34 cellular contexts compared by ENCODE assay signal in the genomic region with DNA sequence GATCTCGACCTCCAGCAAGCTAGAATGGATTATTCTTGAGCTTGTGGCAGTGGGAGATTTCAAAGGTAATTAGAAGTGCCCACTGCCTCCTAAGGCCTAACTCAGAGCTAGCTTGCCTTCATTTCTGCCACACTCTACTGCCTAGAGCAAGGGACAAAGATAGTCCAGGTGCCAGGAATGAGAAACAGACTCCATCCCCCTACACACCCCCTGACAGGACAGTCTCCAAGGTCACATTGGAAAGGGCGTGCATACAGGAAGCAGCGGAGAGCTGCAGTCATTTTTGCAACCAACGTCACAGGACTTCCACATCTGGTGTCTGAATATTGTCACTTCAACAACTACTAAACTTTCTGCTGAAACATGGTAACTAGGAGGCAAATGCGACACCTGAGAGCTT.
"Had no signal": no experiment of that assay in that cellular context is flagged by ENCODE, and none has a peak within 500 bp of the region (broad histone marks: within the 10 kb centered on the region; RNA-seq: fewer than 3 reads in every experiment).

No MANE protein-coding gene starts in this region.

- ATAC-seq: activated CD8-positive, alpha-beta T cell treated with anti-CD3 and anti-CD28 coated beads for 36 hours; activated naive CD4-positive, alpha-beta T cell treated with anti-CD3 and anti-CD28 coated beads, Interleukin-2, amount 50 U/mL, for 72 hours; activated T-cell treated with anti-CD3 and anti-CD28 coated beads, Interleukin-2, amount 50 U/mL, for 4 hours; activated T-cell treated with anti-CD3 and anti-CD28 coated beads, Interleukin-2, amount 50 U/mL, for 72 hours; activated T-helper 17 cell treated with anti-CD3 and anti-CD28 coated beads, Interleukin-2, amount 50 U/mL, for 72 hours; body of pancreas had no signal

- H3K9me3 Mint-ChIP-seq: activated CD4-positive, alpha-beta memory T cell treated with anti-CD3 and anti-CD28 coated beads for 36 hours; activated CD4-positive, alpha-beta T cell treated with anti-CD3 and anti-CD28 coated beads, Interleukin-2, amount 10 ng/mL, durations not matched to agents 24 days and 14 days; activated CD8-positive, alpha-beta T cell treated with anti-CD3 and anti-CD28 coated beads for 36 hours; activated naive CD4-positive, alpha-beta T cell treated with anti-CD3 and anti-CD28 coated beads for 36 hours; activated naive CD4-positive, alpha-beta T cell treated with anti-CD3 and anti-CD28 coated beads, Interleukin-2, amount 50 U/mL, for 72 hours; activated naive CD8-positive, alpha-beta T cell treated with anti-CD3 and anti-CD28 coated beads for 36 hours; activated T-helper 1 cell treated with anti-CD3 and anti-CD28 coated beads, Interleukin-12 subunit alpha, Interleukin-12 subunit beta, Interleukin-2, Interleukin-4 antibody, amounts not matched to agents 30 ng/mL and 10 ng/mL and 1 ng/mL, durations not matched to agents 14 hours and 24 hours and 36 hours; activated T-helper 17 cell treated with anti-CD3 and anti-CD28 coated beads, Interleukin-2, amount 50 U/mL, for 72 hours; T-helper 1 cell treated with Interleukin-12 subunit alpha and Interleukin-12 subunit beta and Interleukin-4 antibody, amounts not matched to agents 30 μg/mL and 1 μg/mL, for 36 hours; T-helper 2 cell treated with Interferon-gamma antibody and Interleukin-4, amounts not matched to agents 5 μg/mL and 100 μg/mL, for 36 hours had no signal

- H3K4me1 ChIP-seq: adrenal gland had no signal

- H3K27ac ChIP-seq: adrenal gland, body of pancreas, brain microvascular endothelial cell, VCaP had no signal

- H3K27me3 ChIP-seq: adrenal gland, body of pancreas, brain microvascular endothelial cell had no signal

- H3K36me3 Mint-ChIP-seq: activated CD4-positive, alpha-beta memory T cell treated with anti-CD3 and anti-CD28 coated beads for 36 hours; activated naive CD4-positive, alpha-beta T cell treated with anti-CD3 and anti-CD28 coated beads, Interleukin-2, amount 50 U/mL, for 72 hours; activated naive CD8-positive, alpha-beta T cell treated with anti-CD3 and anti-CD28 coated beads for 36 hours had no signal

- H3K36me3 ChIP-seq: adrenal gland, brain microvascular endothelial cell had no signal

- H3K9me3 ChIP-seq: adrenal gland, body of pancreas had no signal

- H3K27ac Mint-ChIP-seq: activated B cell treated with CpG ODN at 0.5 μM for 24 hours; activated CD4-positive, alpha-beta memory T cell treated with anti-CD3 and anti-CD28 coated beads for 36 hours; activated CD4-positive, alpha-beta T cell treated with anti-CD3 and anti-CD28 coated beads, Interleukin-2, amount 10 ng/mL, durations not matched to agents 24 days and 14 days; activated CD8-positive, alpha-beta T cell treated with anti-CD3 and anti-CD28 coated beads for 36 hours; activated naive CD4-positive, alpha-beta T cell treated with anti-CD3 and anti-CD28 coated beads for 36 hours; activated naive CD4-positive, alpha-beta T cell treated with anti-CD3 and anti-CD28 coated beads, Interleukin-2, amount 50 U/mL, for 72 hours; activated naive CD8-positive, alpha-beta T cell treated with anti-CD3 and anti-CD28 coated beads for 36 hours; activated T-cell treated with anti-CD3 and anti-CD28 coated beads, Interleukin-2, amount 50 U/mL, for 72 hours; activated T-helper 1 cell treated with anti-CD3 and anti-CD28 coated beads, Interleukin-12 subunit alpha, Interleukin-12 subunit beta, Interleukin-2, Interleukin-4 antibody, amounts not matched to agents 30 ng/mL and 10 ng/mL and 1 ng/mL, durations not matched to agents 14 hours and 24 hours and 36 hours; activated T-helper 17 cell treated with anti-CD3 and anti-CD28 coated beads, Interleukin-2, amount 50 U/mL, for 72 hours; T-helper 1 cell treated with Interleukin-12 subunit alpha and Interleukin-12 subunit beta and Interleukin-4 antibody, amounts not matched to agents 30 μg/mL and 1 μg/mL, for 36 hours; T-helper 2 cell treated with Interferon-gamma antibody and Interleukin-4, amounts not matched to agents 5 μg/mL and 100 μg/mL, for 36 hours had no signal

- H3K4me3 Mint-ChIP-seq: activated B cell treated with CpG ODN at 0.5 μM for 24 hours; activated CD4-positive, alpha-beta memory T cell treated with anti-CD3 and anti-CD28 coated beads for 36 hours; activated CD4-positive, alpha-beta T cell treated with anti-CD3 and anti-CD28 coated beads, Interleukin-2, amount 10 ng/mL, durations not matched to agents 24 days and 14 days; activated CD8-positive, alpha-beta T cell treated with anti-CD3 and anti-CD28 coated beads for 36 hours; activated naive CD4-positive, alpha-beta T cell treated with anti-CD3 and anti-CD28 coated beads for 36 hours; activated naive CD8-positive, alpha-beta T cell treated with anti-CD3 and anti-CD28 coated beads for 36 hours; activated T-cell treated with anti-CD3 and anti-CD28 coated beads, Interleukin-2, amount 50 U/mL, for 4 hours; activated T-cell treated with anti-CD3 and anti-CD28 coated beads, Interleukin-2, amount 50 U/mL, for 72 hours; activated T-helper 1 cell treated with anti-CD3 and anti-CD28 coated beads, Interleukin-12 subunit alpha, Interleukin-12 subunit beta, Interleukin-2, Interleukin-4 antibody, amounts not matched to agents 30 ng/mL and 10 ng/mL and 1 ng/mL, durations not matched to agents 14 hours and 24 hours and 36 hours; activated T-helper 17 cell treated with anti-CD3 and anti-CD28 coated beads, Interleukin-2, amount 50 U/mL, for 72 hours; T-helper 1 cell treated with Interleukin-12 subunit alpha and Interleukin-12 subunit beta and Interleukin-4 antibody, amounts not matched to agents 30 μg/mL and 1 μg/mL, for 36 hours; T-helper 2 cell treated with Interferon-gamma antibody and Interleukin-4, amounts not matched to agents 5 μg/mL and 100 μg/mL, for 36 hours had no signal

- H3K27me3 Mint-ChIP-seq: activated CD4-positive, alpha-beta T cell treated with anti-CD3 and anti-CD28 coated beads, Interleukin-2, amount 10 ng/mL, durations not matched to agents 24 days and 14 days; activated naive CD8-positive, alpha-beta T cell treated with anti-CD3 and anti-CD28 coated beads for 36 hours had no signal

- DNase-seq: activated B cell treated with CpG ODN at 0.5 μM for 24 hours; activated CD4-positive, alpha-beta memory T cell treated with anti-CD3 and anti-CD28 coated beads for 36 hours; activated CD4-positive, alpha-beta T cell treated with anti-CD3 and anti-CD28 coated beads for 4 hours; activated CD4-positive, alpha-beta T cell treated with anti-CD3 and anti-CD28 coated beads, Interleukin-2, amount 10 ng/mL, durations not matched to agents 24 days and 14 days; activated CD4-positive, alpha-beta T cell treated with anti-CD3 and anti-CD28 coated beads, Interleukin-2, amount 50 U/mL, for 1 hour; activated CD4-positive, alpha-beta T cell treated with anti-CD3 and anti-CD28 coated beads, Interleukin-2, amount 50 U/mL, for 4 hours; activated CD4-positive, CD25-positive, alpha-beta regulatory T cell treated with anti-CD3 and anti-CD28 coated beads, Interleukin-2, amount 50 U/mL, for 72 hours; activated CD8-positive, alpha-beta memory T cell treated with anti-CD3 and anti-CD28 coated beads, Interleukin-2, amount 50 U/mL, for 4 hours; activated CD8-positive, alpha-beta T cell treated with anti-CD3 and anti-CD28 coated beads for 36 hours; activated effector memory CD4-positive, alpha-beta T cell treated with anti-CD3 and anti-CD28 coated beads, Interleukin-2, amount 50 U/mL, for 16 hours; activated gamma-delta T cell treated with Interleukin-2 at 50 U/mL for 16 hours; activated naive CD4-positive, alpha-beta T cell; activated naive CD4-positive, alpha-beta T cell treated with anti-CD3 and anti-CD28 coated beads for 36 hours; activated naive CD4-positive, alpha-beta T cell treated with anti-CD3 and anti-CD28 coated beads, Interleukin-2, amount 50 U/mL, for 16 hours; activated naive CD8-positive, alpha-beta T cell treated with anti-CD3 and anti-CD28 coated beads for 36 hours; activated T-cell treated with anti-CD3 and anti-CD28 coated beads for 4 hours; activated T-cell treated with anti-CD3 and anti-CD28 coated beads, Interleukin-2, amount 50 U/mL, for 1 hour; activated T-cell treated with anti-CD3 and anti-CD28 coated beads, Interleukin-2, amount 50 U/mL, for 4 hours; activated T-cell treated with anti-CD3 and anti-CD28 coated beads, Interleukin-2, amount 50 U/mL, for 72 hours; amniotic stem cell; aorta; body of pancreas; brain microvascular endothelial cell; central memory CD4-positive, alpha-beta T cell; T-helper 1 cell; T-helper 2 cell; T-helper 9 cell had no signal

- H3K4me1 Mint-ChIP-seq: activated CD4-positive, alpha-beta T cell treated with anti-CD3 and anti-CD28 coated beads, Interleukin-2, amount 10 ng/mL, durations not matched to agents 24 days and 14 days; activated naive CD8-positive, alpha-beta T cell treated with anti-CD3 and anti-CD28 coated beads for 36 hours; activated T-helper 17 cell treated with anti-CD3 and anti-CD28 coated beads, Interleukin-2, amount 50 U/mL, for 72 hours had no signal

- H3K4me3 ChIP-seq: adrenal gland, body of pancreas had no signal
